Comparison of ENCODE assay signal across 7 cellular contexts in the genomic region with DNA sequence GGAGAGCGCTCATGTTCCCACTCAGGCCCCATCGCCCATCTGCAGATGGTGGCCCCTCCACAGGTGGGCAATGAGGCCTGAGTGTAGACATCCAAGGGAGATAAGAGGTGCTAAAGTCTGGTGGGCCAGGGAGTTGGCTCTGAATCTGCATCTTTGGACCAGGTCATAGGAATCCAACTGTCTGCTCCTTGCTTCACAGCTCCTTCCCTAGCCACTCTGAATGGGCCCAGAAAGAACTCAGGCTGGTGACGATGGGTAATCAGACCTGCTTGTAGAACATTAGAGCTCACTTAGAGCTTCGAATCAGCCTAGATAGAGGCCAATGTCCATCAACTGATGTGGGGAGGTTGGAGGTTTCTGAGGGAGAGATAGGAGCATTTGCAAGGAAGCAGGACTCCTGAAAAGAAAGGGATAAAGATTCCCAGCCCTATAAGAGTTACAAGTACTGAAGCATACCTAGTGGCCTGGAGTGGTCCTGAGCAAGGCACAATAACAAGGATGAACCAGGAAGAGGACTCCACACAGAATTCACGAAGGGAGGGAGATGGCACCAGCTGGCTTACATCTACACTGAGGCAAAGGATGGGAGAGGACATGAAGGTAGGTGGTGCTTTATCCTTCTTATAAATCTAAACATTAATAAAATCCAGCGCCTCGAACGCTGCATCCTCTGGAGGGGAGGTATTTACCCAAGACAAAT.
"Had no signal": no experiment of that assay in that cellular context is flagged by ENCODE, and none has a peak within 500 bp of the region (broad histone marks: within the 10 kb centered on the region; RNA-seq: fewer than 3 reads in every experiment).

No MANE protein-coding gene starts in this region.

- H3K9me3 ChIP-seq: HAP-1 had no signal

- H3K36me3 ChIP-seq: HAP-1 had no signal

- DNase-seq: GM23248, GOT3, H7, HFFc6, IMR-90 had no signal

- H3K4me3 ChIP-seq: GM23248, HAP-1 had no signal

- ATAC-seq: HCT116 had no signal

- H3K27ac ChIP-seq: GM23248 had no signal

- H3K4me1 ChIP-seq: HAP-1 had no signal
